ENCODE assay signal across 9 cellular contexts in genomic region chr2:20429528-20429927, GRCh38. TPM values are rescaled to one million over a fixed set of nuclear protein-coding genes. Genes with fewer than 3 reads are reported as not detected.
DNase-seq lines count a peak whose midpoint lies in the region; ATAC-seq and TF ChIP-seq lines count a peak whose summit lies in the region.
"Had no signal": no experiment of that assay in that cellular context is flagged by ENCODE, and none has a peak within 500 bp of the region (broad histone marks: within the 10 kb centered on the region; RNA-seq: fewer than 3 reads in every experiment).

No MANE protein-coding gene starts in this region.

- CTCF ChIA-PET in GM10248 (lab: Yijun Ruan, JAX): interaction anchor here (0.9 to 11.9 kb wide), 4 partner anchors 11 to 220 kb away, joined by 3 to 162 read pairs (median 45); partner anchors contain the start of gene HS1BP3

- DNase-seq in GM10248 (ENCODE audit: extremely low spot score): peak; percentile 47
- no peak for DNase-seq in left ventricle myocardium superior
- DNase-seq in ACHN: no peak
- DNase-seq in activated CD4-positive, alpha-beta T cell treated with anti-CD3 and anti-CD28 coated beads for 1 hour: no peak
- DNase-seq in SHP77 (lab: John Stamatoyannopoulos, UW): no peak
- no peak for DNase-seq in NCI-H2081 treated with DMSO at 0.1 percent for 48 hours (lab: John Stamatoyannopoulos, UW)
- DNase-seq: activated T-cell treated with anti-CD3 and anti-CD28 coated beads, Interleukin-2, amount 50 U/mL, for 1 hour had no signal

- in situ Hi-C loops in ACHN (cut with HindIII; ENCODE audit: low pct_ligation_motif_present, low pct_unique_long_range_greater_than_20kb, low sequenced_read_pairs): loop anchor here (25.0 kb wide), 1 partner anchor 208 kb away; no protein-coding TSS in a partner anchor

- intact Hi-C loops in left ventricle myocardium superior (cut with micrococcal nuclease): no loop called here

- ATAC-seq in GM21447 (IDR thresholded peaks at IDR 0.05; ENCODE audit: unreplicated experiment): peak; percentile 67
- peak; percentile 68 for ATAC-seq in HG03521 (IDR thresholded peaks at IDR 0.05; ENCODE audit: unreplicated experiment)
- ATAC-seq in left ventricle myocardium superior: peak; percentile 86

- POLR2A ChIA-PET in GM10248 (lab: Yijun Ruan, JAX): interaction anchor here (1.8 kb wide), 1 partner anchor 18 kb away, joined by 12 read pairs; the partner anchor contains the start of gene RHOB

- TF ChIP-seq CTCF in GM10248 (IDR thresholded peaks at IDR 0.05; ENCODE audit: control extremely low read depth, extremely low read depth, low read depth, missing control alignments): no peak

RNA-seq across cellular contexts. Expression of gene RHOB, which starts 17.3 kb away (rescaled TPM):
- total RNA-seq in left ventricle myocardium superior: 182 TPM
